22 cellular contexts compared by ENCODE assay signal in the genomic region with DNA sequence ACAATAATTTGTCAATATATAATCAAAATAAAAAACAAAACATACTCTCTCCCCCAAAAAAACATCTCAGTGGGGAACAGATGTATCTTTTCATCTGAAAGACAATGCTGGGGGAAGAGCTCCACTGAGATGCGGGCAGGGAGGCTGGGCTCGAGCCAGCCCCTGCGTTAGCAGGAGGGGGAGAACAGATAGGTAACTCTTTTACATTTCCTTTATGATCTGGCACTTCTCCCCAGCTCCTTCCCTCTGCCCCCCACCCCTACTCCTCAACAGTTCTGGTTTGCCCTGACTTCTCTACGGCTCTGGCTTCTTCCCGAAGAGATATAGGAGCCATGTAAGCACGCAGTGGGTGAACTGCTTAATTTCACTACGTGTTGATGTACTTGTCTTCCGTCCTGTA. TPM values are rescaled to one million over a fixed set of nuclear protein-coding genes. Genes with fewer than 3 reads are reported as not detected.
DNase-seq lines count a peak whose midpoint lies in the region; ATAC-seq and TF ChIP-seq lines count a peak whose summit lies in the region.
"Had no signal": no experiment of that assay in that cellular context is flagged by ENCODE, and none has a peak within 500 bp of the region (broad histone marks: within the 10 kb centered on the region; RNA-seq: fewer than 3 reads in every experiment).

No MANE protein-coding gene starts in this region.

- no peak overlapping the region for H2BK15ac ChIP-seq in H9 (ENCODE audit: low read depth, low read length)

- no peak overlapping the region for H3K9ac ChIP-seq in H9 (ENCODE audit: extremely low read depth, insufficient read length, low read length)
- H3K9ac ChIP-seq: BLaER1 treated with 17β-estradiol and CSF1 and Interleukin-3, amounts not matched to agents 10 nM and 100 nM had no signal

- no peaks in the 10 kb centered on the region for H3K9me3 Mint-ChIP-seq in H9
- no peaks in the 10 kb centered on the region for H3K9me3 Mint-ChIP-seq in WTC11
- H3K9me3 Mint-ChIP-seq: CD8-positive, alpha-beta T cell had no signal

- no peak overlapping the region for H4K91ac ChIP-seq in H9 (ENCODE audit: insufficient read length, low read depth, low read length)

- no peak overlapping the region for H3K56ac ChIP-seq in H9 (ENCODE audit: insufficient read length, low read depth, low read length)

- H3K27me3 Mint-ChIP-seq in H9 (ENCODE audit: low read depth) (no peaks in the 10 kb centered on the region), WTC11 (ENCODE audit: low read depth) (no peaks in the 10 kb centered on the region)

- no peak overlapping the region for H2BK12ac ChIP-seq in H9 (ENCODE audit: insufficient read length, low read depth, low read length)

- H3K36me3 Mint-ChIP-seq in H9 (ENCODE audit: insufficient read depth in 1 of 3, low read depth in 3 of 3) (peaks cover 0 to 22% (median 15%) of the 10 kb centered on the region in 3 experiments; a peak in 5 of 7 replicates), WTC11 (no peaks in the 10 kb centered on the region)

- no peak overlapping the region for H3K27ac ChIP-seq in H9 (ENCODE audit: insufficient read length, low read depth, low read length)
- H3K27ac ChIP-seq: BLaER1 treated with 17β-estradiol and CSF1 and Interleukin-3, amounts not matched to agents 10 nM and 100 nM; HL-60 had no signal

- no peak overlapping the region for H2BK20ac ChIP-seq in H9 (ENCODE audit: low read depth, low read length, poor library complexity, severe bottlenecking)

- TF ChIP-seq CTCF in H9 (conservative IDR thresholded peaks at IDR 0.05) (no peak), WTC11 (IDR thresholded peaks at IDR 0.05) (no peak)

- no peak overlapping the region for H2AFZ ChIP-seq in H9 (ENCODE audit: low read length)

- H3K79me1 ChIP-seq in H9 (ENCODE audit: insufficient read depth, low read depth, low read length, poor library complexity, severe bottlenecking), result no peaks in the 10 kb centered on the region

- in situ Hi-C loops in KBM-7 (cut with MboI; ENCODE audit: low pct_unique_long_range_greater_than_20kb, low sequenced_read_pairs), result no loop called here

- H3K27ac Mint-ChIP-seq in H9 (no peak overlapping the region; a peak in 2 of 7 replicates), WTC11 (no peak overlapping the region)
- H3K27ac Mint-ChIP-seq: CD8-positive, alpha-beta T cell had no signal

- no peaks in the 10 kb centered on the region for H3K27me3 ChIP-seq in H9 (ENCODE audit: insufficient read depth, low read length)
- H3K27me3 ChIP-seq: BLaER1 treated with 17β-estradiol and CSF1 and Interleukin-3, amounts not matched to agents 10 nM and 100 nM had no signal

- no peak overlapping the region for H3K23ac ChIP-seq in H9 (ENCODE audit: insufficient read length, low read depth, low read length)

- H2AK5ac ChIP-seq in H9 (ENCODE audit: insufficient read length, low read length), result no peak overlapping the region

- no peak overlapping the region for H3T11ph ChIP-seq in H9 (ENCODE audit: low read length)

- H3K4me2 ChIP-seq in H9 (ENCODE audit: insufficient read depth, insufficient read length, low read length), result peak overlapping the region; percentile 19
- H3K4me2 ChIP-seq: BLaER1 treated with 17β-estradiol and CSF1 and Interleukin-3, amounts not matched to agents 10 nM and 100 nM had no signal

- ATAC-seq in WTC11, result peak; percentile 90
- ATAC-seq: CD8-positive, alpha-beta T cell had no signal

- H2BK120ac ChIP-seq in H9 (ENCODE audit: low read depth, low read length, poor library complexity, severe bottlenecking), result no peak overlapping the region

- DNase-seq in H9 (peak; percentile 49), WTC11 (ENCODE audit: low spot score) (peak; percentile 24), iPS-NIHi11 (ENCODE audit: low spot score) (peak; percentile 55), NCI-H1694 treated with DMSO at 0.1 percent for 48 hours (lab: John Stamatoyannopoulos, UW) (no peak), NCI-H2171 (lab: John Stamatoyannopoulos, UW) (no peak), KBM-7 (no peak)
- no peak for DNase-seq in activated CD8-positive, alpha-beta memory T cell treated with anti-CD3 and anti-CD28 coated beads for 24 hours
- DNase-seq: ACHN; CD8-positive, alpha-beta T cell; EL; GF-D8; HCEC 1CT; MV-4-11; NCI-H1105 treated with DMSO at 0.1 percent for 48 hours; NCI-H2081; NCI-H446; NCI-H526; RPMI8226; SHP77; SW 1271 had no signal

- no peaks in the 10 kb centered on the region for H3K23me2 ChIP-seq in H9 (ENCODE audit: insufficient read length, low read depth, low read length, poor library complexity, severe bottlenecking)

- no peaks in the 10 kb centered on the region for H4K20me1 ChIP-seq in H9 (ENCODE audit: control insufficient read depth, insufficient read depth, insufficient read length)

- no peak overlapping the region for H3K14ac ChIP-seq in H9 (ENCODE audit: insufficient read depth, low read length)

- H3K4ac ChIP-seq in H9 (ENCODE audit: low read depth, low read length), result no peak overlapping the region

- H3K4me1 Mint-ChIP-seq in H9, result peaks cover 41 to 48% of the 10 kb centered on the region in 2 experiments
- H3K4me1 Mint-ChIP-seq in WTC11, result peaks cover 43% of the 10 kb centered on the region

- H3K9me3 ChIP-seq in H9 (ENCODE audit: control insufficient read depth, low read depth, low read length), result no peaks in the 10 kb centered on the region
- H3K9me3 ChIP-seq: BLaER1 treated with 17β-estradiol and CSF1 and Interleukin-3, amounts not matched to agents 10 nM and 100 nM had no signal

- POLR2A ChIA-PET in WTC11 (lab: Charles Lee), result no interaction called here

- WGBS in H9 (ENCODE audit: extremely low coverage, insufficient read length, low lambda C conversion rate), result no CpG with 5 or more reads among the region's 8 CpGs

- peaks cover 2% of the 10 kb centered on the region; the same call in 1 of the 2 replicates for H3K4me1 ChIP-seq in H9 (ENCODE audit: insufficient read depth, low read length)

- CTCF ChIA-PET in WTC11 (lab: Charles Lee), result interaction anchor here (0.7 to 1.5 kb wide), 7 partner anchors 16 to 255 kb away, joined by 3 to 23 read pairs (median 3); no protein-coding TSS in a partner anchor

- H4K5ac ChIP-seq in H9 (ENCODE audit: insufficient read length, low read depth, low read length), result no peak overlapping the region

- H3K79me2 ChIP-seq in H9 (ENCODE audit: insufficient read depth, low read length), result no peaks in the 10 kb centered on the region; the same call in 1 of the 2 replicates

- no peak overlapping the region for H4K8ac ChIP-seq in H9 (replicated peaks; ENCODE audit: insufficient read length, low read depth, low read length)

- H3K4me3 Mint-ChIP-seq in H9, result peak overlapping the region in 1 of 2 experiments; percentile 64; a peak in 1 of 5 replicates
- H3K4me3 Mint-ChIP-seq in WTC11, result peak overlapping the region; percentile 17
- H3K4me3 Mint-ChIP-seq: CD8-positive, alpha-beta T cell had no signal

- no peak overlapping the region for H3K18ac ChIP-seq in H9 (ENCODE audit: insufficient read length, low read depth, low read length)

- no peak overlapping the region for H2BK5ac ChIP-seq in H9 (ENCODE audit: insufficient read length, low read length)

TF ChIP-seq in WTC11, 78 proteins besides CTCF, POLR2A, EP300 and RAD21 (continues in another document):
- TF ChIP-seq, protein P1, sequence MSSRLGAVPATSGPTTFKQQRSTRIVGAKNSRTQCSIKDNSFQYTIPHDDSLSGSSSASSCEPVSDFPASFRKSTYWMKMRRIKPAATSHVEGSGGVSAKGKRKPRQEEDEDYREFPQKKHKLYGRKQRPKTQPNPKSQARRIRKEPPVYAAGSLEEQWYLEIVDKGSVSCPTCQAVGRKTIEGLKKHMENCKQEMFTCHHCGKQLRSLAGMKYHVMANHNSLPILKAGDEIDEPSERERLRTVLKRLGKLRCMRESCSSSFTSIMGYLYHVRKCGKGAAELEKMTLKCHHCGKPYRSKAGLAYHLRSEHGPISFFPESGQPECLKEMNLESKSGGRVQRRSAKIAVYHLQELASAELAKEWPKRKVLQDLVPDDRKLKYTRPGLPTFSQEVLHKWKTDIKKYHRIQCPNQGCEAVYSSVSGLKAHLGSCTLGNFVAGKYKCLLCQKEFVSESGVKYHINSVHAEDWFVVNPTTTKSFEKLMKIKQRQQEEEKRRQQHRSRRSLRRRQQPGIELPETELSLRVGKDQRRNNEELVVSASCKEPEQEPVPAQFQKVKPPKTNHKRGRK (CRISPR knock-in tag; IDR thresholded peaks at IDR 0.05; ENCODE audit: borderline replicate concordance), result no peak
- TF ChIP-seq, protein P2, sequence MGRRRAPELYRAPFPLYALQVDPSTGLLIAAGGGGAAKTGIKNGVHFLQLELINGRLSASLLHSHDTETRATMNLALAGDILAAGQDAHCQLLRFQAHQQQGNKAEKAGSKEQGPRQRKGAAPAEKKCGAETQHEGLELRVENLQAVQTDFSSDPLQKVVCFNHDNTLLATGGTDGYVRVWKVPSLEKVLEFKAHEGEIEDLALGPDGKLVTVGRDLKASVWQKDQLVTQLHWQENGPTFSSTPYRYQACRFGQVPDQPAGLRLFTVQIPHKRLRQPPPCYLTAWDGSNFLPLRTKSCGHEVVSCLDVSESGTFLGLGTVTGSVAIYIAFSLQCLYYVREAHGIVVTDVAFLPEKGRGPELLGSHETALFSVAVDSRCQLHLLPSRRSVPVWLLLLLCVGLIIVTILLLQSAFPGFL (CRISPR knock-in tag; IDR thresholded peaks at IDR 0.05; ENCODE audit: borderline replicate concordance), result no peak
- TF ChIP-seq NR2C2 (CRISPR knock-in tag; IDR thresholded peaks at IDR 0.05) (no peak), NFE2L1 (CRISPR knock-in tag; IDR thresholded peaks at IDR 0.05) (no peak)
- TF ChIP-seq, protein P3, sequence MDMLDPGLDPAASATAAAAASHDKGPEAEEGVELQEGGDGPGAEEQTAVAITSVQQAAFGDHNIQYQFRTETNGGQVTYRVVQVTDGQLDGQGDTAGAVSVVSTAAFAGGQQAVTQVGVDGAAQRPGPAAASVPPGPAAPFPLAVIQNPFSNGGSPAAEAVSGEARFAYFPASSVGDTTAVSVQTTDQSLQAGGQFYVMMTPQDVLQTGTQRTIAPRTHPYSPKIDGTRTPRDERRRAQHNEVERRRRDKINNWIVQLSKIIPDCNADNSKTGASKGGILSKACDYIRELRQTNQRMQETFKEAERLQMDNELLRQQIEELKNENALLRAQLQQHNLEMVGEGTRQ (CRISPR knock-in tag; IDR thresholded peaks at IDR 0.05), result no peak

RNA-seq across cellular contexts. Expression of a gene that starts 12.4 kb away (rescaled TPM):
- total RNA-seq in H9 (2021), result 3.3 TPM in 2 replicates
- total RNA-seq in WTC11 (2021), result 5.3 to 6.5 TPM (median 5.6 TPM) in 3 replicates

RNA-seq across cellular contexts. Expression of a gene that starts 12.4 kb away (rescaled TPM):
- 28.6 and 32.6 TPM in 2 replicates for total RNA-seq in H9 (2021)
- total RNA-seq in WTC11 (2021), result 18.1 to 23.0 TPM (median 18.1 TPM) in 3 replicates

Comparison
In these comparisons a context has a peak if more than half of its experiments do, and no peak if none do; other contexts are left out.
1. DNase-seq: peak in H9 (single experiment), WTC11 (single experiment) and iPS-NIHi11 (single experiment); none in NCI-H1694 treated with DMSO at 0.1 percent for 48 hours (single experiment), NCI-H2171 (single experiment), activated CD8-positive, alpha-beta memory T cell treated with anti-CD3 and anti-CD28 coated beads for 24 hours (single experiment) and KBM-7 (single experiment).